Comparison of ENCODE assay signal across 8 cellular contexts in the genomic region with DNA sequence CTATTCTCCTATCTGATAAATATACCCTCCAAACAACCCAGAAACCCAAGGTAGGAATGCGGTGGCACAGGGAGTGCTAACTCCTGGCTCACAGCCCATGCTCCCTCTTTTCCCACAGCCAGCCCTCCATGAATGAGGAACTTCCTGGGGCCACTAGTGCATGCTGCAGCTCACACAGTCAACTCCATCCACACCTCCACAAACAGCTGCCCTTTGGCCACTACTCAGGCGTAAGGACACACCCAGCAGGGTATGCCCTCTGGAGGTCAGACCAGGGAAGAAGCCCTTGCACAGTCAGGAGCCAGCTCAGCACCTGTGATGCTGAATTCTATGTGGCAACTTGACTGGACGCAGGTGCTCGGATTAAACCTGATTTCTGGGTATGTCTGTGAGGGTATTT.
DNase-seq lines count a peak whose midpoint lies in the region; ATAC-seq, FAIRE-seq and TF ChIP-seq lines count a peak whose summit lies in the region.
"Had no signal": no experiment of that assay in that cellular context is flagged by ENCODE, and none has a peak within 500 bp of the region (broad histone marks: within the 10 kb centered on the region; RNA-seq: fewer than 3 reads in every experiment).

No MANE protein-coding gene starts in this region.

- no peaks in the 10 kb centered on the region for H3K27me3 ChIP-seq in WERI-Rb-1 (ENCODE audit: insufficient read depth, low read depth, severe bottlenecking)
- no peaks in the 10 kb centered on the region for H3K27me3 ChIP-seq in naive thymus-derived CD4-positive, alpha-beta T cell (ENCODE audit: control insufficient read depth in 2 of 2, insufficient read depth in 2 of 2, low read length in 2 of 2)

- H3K4me3 ChIP-seq in WERI-Rb-1 (ENCODE audit: low read depth, low read length): no peak overlapping the region
- no peak overlapping the region for H3K4me3 ChIP-seq in naive thymus-derived CD4-positive, alpha-beta T cell (ENCODE audit: low read length)

- DNase-seq in HT-29 (ENCODE audit: low spot score) (peak; percentile 83), WERI-Rb-1 (peak; percentile 16), Ammon's horn (ENCODE audit: low spot score) (no peak)
- no peak for DNase-seq in naive thymus-derived CD4-positive, alpha-beta T cell
- no peak for DNase-seq in activated T-helper 1 cell treated with anti-CD3 and anti-CD28 coated beads, Interleukin-12 subunit alpha, Interleukin-12 subunit beta, Interleukin-2, Interleukin-4 antibody, amounts not matched to agents 30 ng/mL and 10 ng/mL and 1 ng/mL, durations not matched to agents 14 hours and 24 hours and 36 hours (ENCODE audit: low spot score)
- DNase-seq: caudate nucleus had no signal

- no peaks in the 10 kb centered on the region for H3K4me1 ChIP-seq in naive thymus-derived CD4-positive, alpha-beta T cell (ENCODE audit: control insufficient read depth in 2 of 2, insufficient read depth in 2 of 2, low read length in 2 of 2)

- H3K27me3 Mint-ChIP-seq in naive thymus-derived CD4-positive, alpha-beta T cell: peaks cover 0 to 12% (median 4%) of the 10 kb centered on the region in 5 donors
- H3K27me3 Mint-ChIP-seq in activated T-helper 1 cell treated with anti-CD3 and anti-CD28 coated beads, Interleukin-12 subunit alpha, Interleukin-12 subunit beta, Interleukin-2, Interleukin-4 antibody, amounts not matched to agents 30 ng/mL and 10 ng/mL and 1 ng/mL, durations not matched to agents 14 hours and 24 hours and 36 hours (ENCODE audit: insufficient read depth): peaks cover 2% of the 10 kb centered on the region

- no peak overlapping the region for H3K4me3 Mint-ChIP-seq in naive thymus-derived CD4-positive, alpha-beta T cell
- H3K4me3 Mint-ChIP-seq in activated T-helper 1 cell treated with anti-CD3 and anti-CD28 coated beads, Interleukin-12 subunit alpha, Interleukin-12 subunit beta, Interleukin-2, Interleukin-4 antibody, amounts not matched to agents 30 ng/mL and 10 ng/mL and 1 ng/mL, durations not matched to agents 14 hours and 24 hours and 36 hours: no peak overlapping the region

- no peak overlapping the region for H3K27ac ChIP-seq in WERI-Rb-1
- H3K27ac ChIP-seq in naive thymus-derived CD4-positive, alpha-beta T cell (ENCODE audit: low read depth, low read length): no peak overlapping the region

- H3K4me1 Mint-ChIP-seq in naive thymus-derived CD4-positive, alpha-beta T cell: no peaks in the 10 kb centered on the region
- peaks cover 16% of the 10 kb centered on the region for H3K4me1 Mint-ChIP-seq in activated T-helper 1 cell treated with anti-CD3 and anti-CD28 coated beads, Interleukin-12 subunit alpha, Interleukin-12 subunit beta, Interleukin-2, Interleukin-4 antibody, amounts not matched to agents 30 ng/mL and 10 ng/mL and 1 ng/mL, durations not matched to agents 14 hours and 24 hours and 36 hours (ENCODE audit: low read depth)

- peak; percentile 46; the same call in 1 of the 2 replicates for TF ChIP-seq CTCF in WERI-Rb-1 (IDR thresholded peaks at IDR 0.05; ENCODE audit: low read depth, low read length)

- H3K9me3 Mint-ChIP-seq in naive thymus-derived CD4-positive, alpha-beta T cell: peaks cover 0 to 7% (median 0%) of the 10 kb centered on the region in 11 donors
- H3K9me3 Mint-ChIP-seq in activated T-helper 1 cell treated with anti-CD3 and anti-CD28 coated beads, Interleukin-12 subunit alpha, Interleukin-12 subunit beta, Interleukin-2, Interleukin-4 antibody, amounts not matched to agents 30 ng/mL and 10 ng/mL and 1 ng/mL, durations not matched to agents 14 hours and 24 hours and 36 hours: peaks cover 10% of the 10 kb centered on the region

- POLR2A ChIA-PET in naive thymus-derived CD4-positive, alpha-beta T cell (lab: Charles Lee): no interaction called here

- intact Hi-C loops in naive thymus-derived CD4-positive, alpha-beta T cell (cut with micrococcal nuclease): loop anchor here in 1 of 2 donors (5.0 kb wide), 1 partner anchor 118 kb away; a partner anchor contains a TSS
- intact Hi-C loops in activated T-helper 1 cell treated with anti-CD3 and anti-CD28 coated beads, Interleukin-12 subunit alpha, Interleukin-12 subunit beta, Interleukin-2, Interleukin-4 antibody, amounts not matched to agents 30 ng/mL and 10 ng/mL and 1 ng/mL, durations not matched to agents 14 hours and 24 hours and 36 hours (cut with micrococcal nuclease): loop anchor here (10.0 kb wide), 1 partner anchor 1095 kb away; no protein-coding TSS in a partner anchor

- peak; percentile 21 for FAIRE-seq in G401.6 (lab: Jason Lieb, UNC)

- peaks cover 0 to 6% (median 3%) of the 10 kb centered on the region in 5 donors for H3K36me3 Mint-ChIP-seq in naive thymus-derived CD4-positive, alpha-beta T cell
- H3K36me3 Mint-ChIP-seq in activated T-helper 1 cell treated with anti-CD3 and anti-CD28 coated beads, Interleukin-12 subunit alpha, Interleukin-12 subunit beta, Interleukin-2, Interleukin-4 antibody, amounts not matched to agents 30 ng/mL and 10 ng/mL and 1 ng/mL, durations not matched to agents 14 hours and 24 hours and 36 hours (ENCODE audit: low read depth): peaks cover 4% of the 10 kb centered on the region

- H3K9me3 ChIP-seq in WERI-Rb-1 (ENCODE audit: severe bottlenecking): no peaks in the 10 kb centered on the region
- H3K9me3 ChIP-seq in naive thymus-derived CD4-positive, alpha-beta T cell (ENCODE audit: control insufficient read depth in 2 of 3, low read length in 3 of 3): no peaks in the 10 kb centered on the region

- CTCF ChIA-PET in naive thymus-derived CD4-positive, alpha-beta T cell (lab: Charles Lee): interaction anchor here (0.6 kb wide), 1 partner anchor 113 kb away, joined by 3 read pairs; no protein-coding TSS in a partner anchor

- ATAC-seq in naive thymus-derived CD4-positive, alpha-beta T cell: peak; percentile 18
- no peak for ATAC-seq in GM21367 (IDR thresholded peaks at IDR 0.05; ENCODE audit: unreplicated experiment)

- no peaks in the 10 kb centered on the region for H3K36me3 ChIP-seq in WERI-Rb-1
- H3K36me3 ChIP-seq in naive thymus-derived CD4-positive, alpha-beta T cell (ENCODE audit: control insufficient read depth in 2 of 3, insufficient read depth in 3 of 3, low read length in 3 of 3): no peaks in the 10 kb centered on the region

- H3K27ac Mint-ChIP-seq in naive thymus-derived CD4-positive, alpha-beta T cell: no peak overlapping the region
- no peak overlapping the region for H3K27ac Mint-ChIP-seq in activated T-helper 1 cell treated with anti-CD3 and anti-CD28 coated beads, Interleukin-12 subunit alpha, Interleukin-12 subunit beta, Interleukin-2, Interleukin-4 antibody, amounts not matched to agents 30 ng/mL and 10 ng/mL and 1 ng/mL, durations not matched to agents 14 hours and 24 hours and 36 hours

Comparison
In these comparisons a context has a peak if more than half of its experiments do, and no peak if none do; other contexts are left out.
1. DNase-seq: peak in HT-29 (single experiment) and WERI-Rb-1 (single experiment); none in naive thymus-derived CD4-positive, alpha-beta T cell (0 of 9), Ammon's horn (single experiment) and activated T-helper 1 cell treated with anti-CD3 and anti-CD28 coated beads, Interleukin-12 subunit alpha, Interleukin-12 subunit beta, Interleukin-2, Interleukin-4 antibody, amounts not matched to agents 30 ng/mL and 10 ng/mL and 1 ng/mL, durations not matched to agents 14 hours and 24 hours and 36 hours (single experiment).